ENCODE assay signal across 1 cellular context in genomic region chr5:126531543-126532120, GRCh38.
TF ChIP-seq lines count a peak whose summit lies in the region.

No MANE protein-coding gene starts in this region.

TF ChIP-seq in K562, 482 proteins besides CTCF, POLR2A, EP300 and RAD21 (continued from another document):
- TF ChIP-seq, protein P1, sequence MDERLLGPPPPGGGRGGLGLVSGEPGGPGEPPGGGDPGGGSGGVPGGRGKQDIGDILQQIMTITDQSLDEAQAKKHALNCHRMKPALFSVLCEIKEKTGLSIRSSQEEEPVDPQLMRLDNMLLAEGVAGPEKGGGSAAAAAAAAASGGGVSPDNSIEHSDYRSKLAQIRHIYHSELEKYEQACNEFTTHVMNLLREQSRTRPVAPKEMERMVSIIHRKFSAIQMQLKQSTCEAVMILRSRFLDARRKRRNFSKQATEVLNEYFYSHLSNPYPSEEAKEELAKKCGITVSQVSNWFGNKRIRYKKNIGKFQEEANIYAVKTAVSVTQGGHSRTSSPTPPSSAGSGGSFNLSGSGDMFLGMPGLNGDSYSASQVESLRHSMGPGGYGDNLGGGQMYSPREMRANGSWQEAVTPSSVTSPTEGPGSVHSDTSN (CRISPR knock-in tag; IDR thresholded peaks at IDR 0.05; ENCODE audit: low read depth): no peak
- TF ChIP-seq, protein P1 (tag; conservative IDR thresholded peaks at IDR 0.05; ENCODE audit: low read depth): peak; percentile 52
- peak; percentile 91 for TF ChIP-seq CBFA2T2 (conservative IDR thresholded peaks at IDR 0.05)
- TF ChIP-seq ERF (CRISPR knock-in tag; IDR thresholded peaks at IDR 0.05): no peak
- no peak for TF ChIP-seq RFX1 (IDR thresholded peaks at IDR 0.05)
- no peak for TF ChIP-seq CHD4 (IDR thresholded peaks at IDR 0.05; ENCODE audit: insufficient read depth, insufficient replicate concordance, low read depth, low read length, poor library complexity, severe bottlenecking)
- TF ChIP-seq ZC3H11A (IDR thresholded peaks at IDR 0.05; ENCODE audit: low read depth, low read length): no peak
- no peak for TF ChIP-seq SREBF1 (IDR thresholded peaks at IDR 0.05; ENCODE audit: borderline replicate concordance, low read depth, low read length)
